Comparison of ENCODE assay signal across 8 cellular contexts in genomic region chr9:100505564-100506159, GRCh38. TPM values are rescaled to one million over a fixed set of nuclear protein-coding genes. Genes with fewer than 3 reads are reported as not detected.
DNase-seq lines count a peak whose midpoint lies in the region; ATAC-seq and TF ChIP-seq lines count a peak whose summit lies in the region.

No MANE protein-coding gene starts in this region.

- H3K9me3 ChIP-seq in MG63, result no peaks in the 10 kb centered on the region

- H3K4me3 ChIP-seq in MG63, result no peak overlapping the region

- no peak for TF ChIP-seq CTCF in omental fat pad (IDR thresholded peaks at IDR 0.05)

- TF ChIP-seq POLR2A in erythroblast (IDR thresholded peaks at IDR 0.05; ENCODE audit: low read length), result no peak

- H3K27me3 ChIP-seq in MG63, result no peaks in the 10 kb centered on the region

- DNase-seq in DMS53 treated with DMSO at 0.1 percent for 48 hours (lab: John Stamatoyannopoulos, UW; ENCODE audit: unreplicated experiment), result peak; percentile 2
- DNase-seq in MG63, result peak; percentile 35
- DNase-seq in activated CD4-positive, alpha-beta T cell treated with anti-CD3 and anti-CD28 coated beads, Interleukin-2, amount 50 U/mL, for 4 hours, result peak; percentile 36 to 55
- peak; percentile 59 to 76 for DNase-seq in erythroblast (lab: John Stamatoyannopoulos, UW)
- DNase-seq in omental fat pad (ENCODE audit: low spot score), result peak; percentile 59

- H3K36me3 ChIP-seq in MG63, result no peaks in the 10 kb centered on the region

- ATAC-seq in GM19467 (IDR thresholded peaks at IDR 0.05; ENCODE audit: unreplicated experiment) (peak; percentile 63), omental fat pad (ENCODE audit: low FRiP score) (no peak), HG02763 (IDR thresholded peaks at IDR 0.05; ENCODE audit: unreplicated experiment) (no peak), GM19324 (IDR thresholded peaks at IDR 0.05; ENCODE audit: low FRiP score, unreplicated experiment) (no peak)

RNA-seq across cellular contexts. Expression of gene TMEFF1, which starts 32.7 kb away (rescaled TPM):
- total RNA-seq in MG63 (2014; rRNA removed; shearing (Covaris generic); ENCODE audit: low replicate concordance), result 8.8 TPM in 1 of 2 replicates, not detected in the other
- total RNA-seq in omental fat pad, result 1 to 10 TPM in 1 of 4 donors, under 1 TPM in 1, not detected in 2; 0.60 to 2.4 TPM

Comparison
In these comparisons a context has a peak if more than half of its experiments do, and no peak if none do; other contexts are left out.
1. DNase-seq: peak in every context shown above with its lines; median percentile 68 in erythroblast; 59 in omental fat pad; 46 in activated CD4-positive, alpha-beta T cell treated with anti-CD3 and anti-CD28 coated beads, Interleukin-2, amount 50 U/mL, for 4 hours; 35 in MG63; 2 in DMS53 treated with DMSO at 0.1 percent for 48 hours.